In genomic region chr21:42518216-42518615, GRCh38 we compare ENCODE assay signal across 17 cellular contexts. TPM values are rescaled to one million over a fixed set of nuclear protein-coding genes. Genes with fewer than 3 reads are reported as not detected.
A peak's percentile ranks its signal among the peaks of the same experiment; 100 is the strongest.
DNase-seq lines count a peak whose midpoint lies in the region; ATAC-seq, FAIRE-seq and TF ChIP-seq lines count a peak whose summit lies in the region.
"Had no signal": no experiment of that assay in that cellular context is flagged by ENCODE, and none has a peak within 500 bp of the region (broad histone marks: within the 10 kb centered on the region; RNA-seq: fewer than 3 reads in every experiment).

No MANE protein-coding gene starts in this region.

- H3K14ac ChIP-seq in H1 (ENCODE audit: insufficient read length), result no peak overlapping the region

- H3K79me1 ChIP-seq in H1 (ENCODE audit: low read depth, low read length), result no peaks in the 10 kb centered on the region; the same call in 1 of the 2 replicates

- no peak overlapping the region for H2AFZ ChIP-seq in H1 (ENCODE audit: low read length)

- no peak for TF ChIP-seq RAD21 in H1 (IDR thresholded peaks at IDR 0.05 in 1 of 2, conservative IDR thresholded peaks at IDR 0.05 in 1 of 2; ENCODE audit: low read depth in 2 of 2, low read length in 2 of 2)

- CTCF ChIA-PET in H1 (lab: Charles Lee; ENCODE audit: partially characterized antibody), result no interaction called here
- CTCF ChIA-PET in activated CD8-positive, alpha-beta T cell treated with anti-CD3 and anti-CD28 coated beads for 36 hours (lab: Charles Lee), result no interaction called here

- intact Hi-C loops in activated CD8-positive, alpha-beta T cell treated with anti-CD3 and anti-CD28 coated beads for 36 hours (cut with micrococcal nuclease), result no loop called here

- peak overlapping the region; percentile 71 for H3K27ac Mint-ChIP-seq in osteocyte (ENCODE audit: unreplicated experiment)
- no peak overlapping the region for H3K27ac Mint-ChIP-seq in activated CD8-positive, alpha-beta T cell treated with anti-CD3 and anti-CD28 coated beads for 36 hours
- H3K27ac Mint-ChIP-seq: stimulated activated naive CD8-positive, alpha-beta T cell treated with anti-CD3 and anti-CD28 coated beads, Interleukin-15, Interleukin-2, amounts not matched to agents 100 ng/mL and 50 ng/mL, for 24 hours had no signal

- peaks cover 0 to 2% (median under 1%) of the 10 kb centered on the region in 4 experiments; a peak in 1 of 7 replicates for H3K27me3 ChIP-seq in H1 (replicated peaks in 1 of 4; ENCODE audit: control insufficient read depth in 3 of 4, extremely low read depth in 1 of 4, insufficient read depth in 3 of 4, low read length in 3 of 4)

- H2BK12ac ChIP-seq in H1 (ENCODE audit: low read depth, low read length), result no peak overlapping the region

- H2BK5ac ChIP-seq in H1 (ENCODE audit: low read depth, low read length), result no peak overlapping the region

- TF ChIP-seq CTCF in H1 (IDR thresholded peaks at IDR 0.05; ENCODE audit: control extremely low read depth in 1 of 3, insufficient read depth in 1 of 3, low read depth in 1 of 3, low read length in 3 of 3) (no peak), osteocyte (IDR thresholded peaks at IDR 0.05) (no peak)
- no peak for TF ChIP-seq CTCF in activated CD8-positive, alpha-beta T cell treated with anti-CD3 and anti-CD28 coated beads for 36 hours (IDR thresholded peaks at IDR 0.05)

- ATAC-seq in activated CD8-positive, alpha-beta T cell treated with anti-CD3 and anti-CD28 coated beads for 36 hours, result no peak
- ATAC-seq in HG02885 (IDR thresholded peaks at IDR 0.05; ENCODE audit: poor library complexity, unreplicated experiment), result no peak

- H3K36me3 ChIP-seq in H1 (ENCODE audit: control insufficient read depth in 2 of 4, insufficient read depth in 4 of 4, low read length in 3 of 4), result peaks cover 0 to 29% (median 18%) of the 10 kb centered on the region in 4 experiments

- no peaks in the 10 kb centered on the region for H3K27me3 Mint-ChIP-seq in osteocyte (ENCODE audit: unreplicated experiment)
- no peaks in the 10 kb centered on the region for H3K27me3 Mint-ChIP-seq in activated CD8-positive, alpha-beta T cell treated with anti-CD3 and anti-CD28 coated beads for 36 hours
- H3K27me3 Mint-ChIP-seq: stimulated activated naive CD8-positive, alpha-beta T cell treated with anti-CD3 and anti-CD28 coated beads, Interleukin-15, Interleukin-2, amounts not matched to agents 100 ng/mL and 50 ng/mL, for 24 hours had no signal

- H3K4me1 Mint-ChIP-seq in osteocyte (ENCODE audit: unreplicated experiment), result peaks cover 50% of the 10 kb centered on the region
- H3K4me1 Mint-ChIP-seq in activated CD8-positive, alpha-beta T cell treated with anti-CD3 and anti-CD28 coated beads for 36 hours (ENCODE audit: low read depth), result peaks cover 20% of the 10 kb centered on the region

- TF ChIP-seq POLR2A in H1 (IDR thresholded peaks at IDR 0.05; ENCODE audit: control extremely low read depth in 1 of 2, low read depth in 2 of 2, low read length in 2 of 2), result no peak

- FAIRE-seq in H1 (lab: Jason Lieb, UNC), result no peak
- FAIRE-seq: GM18507 had no signal

- no peak overlapping the region; the same call in 1 of the 2 replicates for H4K8ac ChIP-seq in H1 (ENCODE audit: extremely low read depth, insufficient read depth, low read length)

- peak; percentile 81 for DNase-seq in EL
- DNase-seq in RKO (ENCODE audit: low spot score), result peak; percentile 76
- no peak for DNase-seq in H1 (ENCODE audit: low read depth in 1 of 2, low spot score in 2 of 2)
- DNase-seq in osteocyte (ENCODE audit: extremely low spot score, unreplicated experiment), result no peak
- no peak for DNase-seq in activated gamma-delta T cell (lab: John Stamatoyannopoulos, UW)
- DNase-seq in T-helper 9 cell, result no peak
- no peak for DNase-seq in activated CD8-positive, alpha-beta T cell treated with anti-CD3 and anti-CD28 coated beads for 36 hours
- DNase-seq: amniotic stem cell; C1 segment of cervical spinal cord; hippocampal formation; NCI-H2171 treated with DMSO at 0.1 percent for 48 hours; stimulated activated CD4-positive, alpha-beta T cell treated with anti-CD3 and anti-CD28 coated beads, Interleukin-4, amount 100 ng/mL, for 1 hour had no signal

- no peak for TF ChIP-seq EP300 in H1 (IDR thresholded peaks at IDR 0.05; ENCODE audit: borderline replicate concordance in 1 of 2, low read depth in 2 of 2, low read length in 2 of 2)

- H3K4me3 ChIP-seq in H1 (ENCODE audit: extremely low read depth in 1 of 4, insufficient read depth in 2 of 4, low read depth in 3 of 4, low read length in 4 of 4), result no peak overlapping the region

- H3K9me3 Mint-ChIP-seq in osteocyte (ENCODE audit: unreplicated experiment), result no peaks in the 10 kb centered on the region
- H3K9me3 Mint-ChIP-seq in activated CD8-positive, alpha-beta T cell treated with anti-CD3 and anti-CD28 coated beads for 36 hours, result no peaks in the 10 kb centered on the region
- H3K9me3 Mint-ChIP-seq: stimulated activated naive CD8-positive, alpha-beta T cell treated with anti-CD3 and anti-CD28 coated beads, Interleukin-15, Interleukin-2, amounts not matched to agents 100 ng/mL and 50 ng/mL, for 24 hours had no signal

- no peak overlapping the region for H3K9ac ChIP-seq in H1 (replicated peaks in 1 of 4; ENCODE audit: extremely low read depth in 1 of 4, low read depth in 3 of 4, low read length in 3 of 4)

- H4K91ac ChIP-seq in H1 (replicated peaks; ENCODE audit: insufficient read length, low read length), result no peak overlapping the region

- H2BK20ac ChIP-seq in H1 (ENCODE audit: low read length), result 0 out of 2 replicates have a peak overlapping the region, but pooled peaks have one; percentile 17

- no peaks in the 10 kb centered on the region for H4K20me1 ChIP-seq in H1 (replicated peaks in 1 of 2; ENCODE audit: control insufficient read depth in 1 of 2, insufficient read depth in 2 of 2, low read length in 2 of 2)

- WGBS in H1 (ENCODE audit: extremely low coverage in 1 of 2, insufficient coverage in 1 of 2, insufficient read length in 1 of 2, insufficient replicate concordance in 2 of 2, low coverage in 1 of 2, low lambda C conversion rate in 2 of 2, missing lambda C conversion rate in 1 of 2), 2 experiments, result 96% methylated on average over 11 of the region's 11 CpGs; no CpG with 5 or more reads in 1 of the 2 experiments

- H4K5ac ChIP-seq in H1 (ENCODE audit: insufficient read length, low read depth, low read length), result no peak overlapping the region

- no peaks in the 10 kb centered on the region; the same call in 1 of the 2 replicates for H3K23me2 ChIP-seq in H1 (ENCODE audit: low read depth, low read length)

- H3K23ac ChIP-seq in H1 (ENCODE audit: insufficient read length), result no peak overlapping the region

- peaks cover 0 to 21% of the 10 kb centered on the region in 2 experiments; a peak in 2 of 4 replicates for H3K79me2 ChIP-seq in H1 (ENCODE audit: control insufficient read depth in 1 of 2, insufficient read depth in 2 of 2, low read length in 2 of 2)

- no peak overlapping the region for H3K4me3 Mint-ChIP-seq in osteocyte (ENCODE audit: unreplicated experiment)
- no peak overlapping the region for H3K4me3 Mint-ChIP-seq in activated CD8-positive, alpha-beta T cell treated with anti-CD3 and anti-CD28 coated beads for 36 hours
- H3K4me3 Mint-ChIP-seq: stimulated activated naive CD8-positive, alpha-beta T cell treated with anti-CD3 and anti-CD28 coated beads, Interleukin-15, Interleukin-2, amounts not matched to agents 100 ng/mL and 50 ng/mL, for 24 hours had no signal

- peaks cover 8 to 15% (median 11%) of the 10 kb centered on the region in 4 experiments for H3K4me1 ChIP-seq in H1 (replicated peaks in 1 of 4; ENCODE audit: control insufficient read depth in 3 of 4, insufficient read depth in 4 of 4, low read length in 3 of 4)

- H2BK120ac ChIP-seq in H1 (replicated peaks; ENCODE audit: low read depth, low read length), result no peak overlapping the region

- H3K18ac ChIP-seq in H1 (ENCODE audit: extremely low read depth, low read length), result no peak overlapping the region

- no peak overlapping the region for H3K56ac ChIP-seq in H1 (replicated peaks; ENCODE audit: insufficient read length, low read depth, low read length)

- no peak overlapping the region for H3K4me2 ChIP-seq in H1 (ENCODE audit: insufficient read depth in 1 of 2, low read depth in 2 of 2, low read length in 2 of 2)

- H3K27ac ChIP-seq in H1 (ENCODE audit: low read depth, low read length), result no peak overlapping the region

- peaks cover 31% of the 10 kb centered on the region for H3K36me3 Mint-ChIP-seq in osteocyte (ENCODE audit: unreplicated experiment)
- peaks cover 34% of the 10 kb centered on the region for H3K36me3 Mint-ChIP-seq in activated CD8-positive, alpha-beta T cell treated with anti-CD3 and anti-CD28 coated beads for 36 hours (ENCODE audit: low read depth)

- H2AK5ac ChIP-seq in H1 (ENCODE audit: low read depth, low read length), result no peak overlapping the region

- no peak overlapping the region for H2BK15ac ChIP-seq in H1 (ENCODE audit: low read length)

- H3K4ac ChIP-seq in H1 (replicated peaks; ENCODE audit: insufficient read length, low read depth, low read length), result no peak overlapping the region

- POLR2A ChIA-PET in H1 (lab: Charles Lee; ENCODE audit: partially characterized antibody), result no interaction called here
- POLR2A ChIA-PET in activated CD8-positive, alpha-beta T cell treated with anti-CD3 and anti-CD28 coated beads for 36 hours (lab: Charles Lee), result no interaction called here

- H3K9me3 ChIP-seq in H1 (ENCODE audit: insufficient read depth in 2 of 2, low read depth in 1 of 2, low read length in 1 of 2), result no peaks in the 10 kb centered on the region

RNA-seq across cellular contexts. Expression of gene SLC37A1, which starts 4.6 kb away (rescaled TPM):
- total RNA-seq in H1 (2021; fragmentation: NEBNext Ultra II Directional; extraction: Animal tissue kit (Norgen Biotek cat#: 25700)), result 23.7 and 30.9 TPM in 2 replicates
- polyA plus RNA-seq in H1 (2011; rRNA removed), result 15.6 and 21.8 TPM in 2 replicates
- polyA plus RNA-seq in H1 (2011; cell fraction: cytosol; rRNA removed), result 17.7 TPM
- 45.7 TPM for polyA plus RNA-seq in H1 (2011; cell fraction: nucleus; rRNA removed)
- 18.7 to 35.5 TPM (median 31.5 TPM) in 4 replicates for polyA plus RNA-seq in H1 (2012, experiment 1 of 2)
- 20.3 TPM for polyA plus RNA-seq in H1 (2012, experiment 2 of 2)
- polyA plus RNA-seq in H1 (2013, experiment 1 of 2), result 29.6 TPM
- polyA plus RNA-seq in H1 (2013, experiment 2 of 2), result 31.0 TPM
- polyA minus RNA-seq in H1 (2011; rRNA and poly(A)+ RNA removed), result 23.3 and 27.0 TPM in 2 replicates
- 21.7 TPM for polyA minus RNA-seq in H1 (2011; cell fraction: cytosol; rRNA and poly(A)+ RNA removed)
- polyA minus RNA-seq in H1 (2011; cell fraction: nucleus; rRNA and poly(A)+ RNA removed), result 33.3 TPM
- 13.2 and 13.5 TPM in 2 replicates for total RNA-seq in osteocyte
- total RNA-seq in activated CD8-positive, alpha-beta T cell treated with anti-CD3 and anti-CD28 coated beads for 36 hours, result 10 to 100 TPM; 12.8 to 14.9 TPM

RNA-seq across cellular contexts. Expression of gene RSPH1, which starts 22.2 kb away (rescaled TPM):
- 0.36 TPM in 1 of 2 replicates, not detected in the other for total RNA-seq in H1 (2021; fragmentation: NEBNext Ultra II Directional; extraction: Animal tissue kit (Norgen Biotek cat#: 25700))
- polyA plus RNA-seq in H1 (2011; rRNA removed), result 0.08 and 0.24 TPM in 2 replicates
- 0.39 TPM for polyA plus RNA-seq in H1 (2011; cell fraction: cytosol; rRNA removed)
- polyA plus RNA-seq in H1 (2011; cell fraction: nucleus; rRNA removed), result 0.23 TPM
- polyA plus RNA-seq in H1 (2012, experiment 1 of 2), result 0.37 to 0.63 TPM (median 0.46 TPM) in 4 replicates
- 0.33 TPM for polyA plus RNA-seq in H1 (2012, experiment 2 of 2)
- polyA plus RNA-seq in H1 (2013, experiment 1 of 2), result 0.34 TPM
- 0.42 TPM for polyA plus RNA-seq in H1 (2013, experiment 2 of 2)
- 0.17 TPM in 1 of 2 replicates, not detected in the other for polyA minus RNA-seq in H1 (2011; rRNA and poly(A)+ RNA removed)
- polyA minus RNA-seq in H1 (2011; cell fraction: cytosol; rRNA and poly(A)+ RNA removed), result not detected
- polyA minus RNA-seq in H1 (2011; cell fraction: nucleus; rRNA and poly(A)+ RNA removed), result 0.30 TPM
- total RNA-seq in osteocyte, result 0.19 and 0.34 TPM in 2 replicates
- not detected for total RNA-seq in activated CD8-positive, alpha-beta T cell treated with anti-CD3 and anti-CD28 coated beads for 36 hours
- total RNA-seq: activated CD8-positive, alpha-beta memory T cell treated with anti-CD3 and anti-CD28 coated beads for 36 hours; T-helper 2 cell treated with Interferon-gamma antibody and Interleukin-4, amounts not matched to agents 100 ng/mL and 5 ng/mL, for 36 hours had no signal

Comparison
In these comparisons a context has a peak if more than half of its experiments do, and no peak if none do; other contexts are left out.
1. DNase-seq: peak in EL (single experiment) and RKO (single experiment); none in H1 (0 of 2), osteocyte (single experiment), activated gamma-delta T cell (single experiment), T-helper 9 cell (single experiment) and activated CD8-positive, alpha-beta T cell treated with anti-CD3 and anti-CD28 coated beads for 36 hours (single experiment).